Comparison of ENCODE assay signal across 22 cellular contexts in genomic region chr14:39140170-39140569, GRCh38. TPM values are rescaled to one million over a fixed set of nuclear protein-coding genes. Genes with fewer than 3 reads are reported as not detected.
A peak's percentile ranks its signal among the peaks of the same experiment; 100 is the strongest.
DNase-seq lines count a peak whose midpoint lies in the region; ATAC-seq, FAIRE-seq and TF ChIP-seq lines count a peak whose summit lies in the region.
"Had no signal": no experiment of that assay in that cellular context is flagged by ENCODE, and none has a peak within 500 bp of the region (broad histone marks: within the 10 kb centered on the region; RNA-seq: fewer than 3 reads in every experiment).

No MANE protein-coding gene starts in this region.

- ATAC-seq in activated CD8-positive, alpha-beta T cell treated with anti-CD3 and anti-CD28 coated beads for 36 hours: no peak
- ATAC-seq in activated CD8-positive, alpha-beta T cell treated with anti-CD3 and anti-CD28 coated beads, Interleukin-2, amount 10 ng/mL, durations not matched to agents 7 days and 5 days: no peak
- ATAC-seq in stimulated activated naive B cell treated with anti-CD40 and anti-IgM and Interleukin-4, amounts not matched to agents 10 μg/mL and 1 μg/mL and 100 μg/mL, for 72 hours (replicated peaks): no peak
- ATAC-seq in pancreas: no peak
- ATAC-seq: Panc1, Right ventricle myocardium inferior had no signal

- POLR2A ChIA-PET in activated CD8-positive, alpha-beta T cell treated with anti-CD3 and anti-CD28 coated beads for 36 hours (lab: Charles Lee): no interaction called here
- POLR2A ChIA-PET in activated CD8-positive, alpha-beta T cell treated with anti-CD3 and anti-CD28 coated beads, Interleukin-2, amount 10 ng/mL, durations not matched to agents 7 days and 5 days (lab: Charles Lee): no interaction called here
- POLR2A ChIA-PET in A673 (lab: Charles Lee; ENCODE audit: low non-redundant PET): no interaction called here

- no peaks in the 10 kb centered on the region for H3K4me1 Mint-ChIP-seq in activated CD8-positive, alpha-beta T cell treated with anti-CD3 and anti-CD28 coated beads for 36 hours (ENCODE audit: low read depth)
- H3K4me1 Mint-ChIP-seq in activated CD8-positive, alpha-beta T cell treated with anti-CD3 and anti-CD28 coated beads, Interleukin-2, amount 10 ng/mL, durations not matched to agents 7 days and 5 days (ENCODE audit: low read depth): no peaks in the 10 kb centered on the region
- H3K4me1 Mint-ChIP-seq in IgD-negative memory B cell: peaks cover 0 to 8% (median 8%) of the 10 kb centered on the region in 3 donors
- H3K4me1 Mint-ChIP-seq in stimulated activated naive B cell treated with anti-CD40 and anti-IgM and Interleukin-4, amounts not matched to agents 10 μg/mL and 1 μg/mL and 100 μg/mL, for 72 hours: peaks cover 10 to 16% of the 10 kb centered on the region in 2 donors

- no peaks in the 10 kb centered on the region for H3K27me3 Mint-ChIP-seq in activated CD8-positive, alpha-beta T cell treated with anti-CD3 and anti-CD28 coated beads for 36 hours
- H3K27me3 Mint-ChIP-seq in activated CD8-positive, alpha-beta T cell treated with anti-CD3 and anti-CD28 coated beads, Interleukin-2, amount 10 ng/mL, durations not matched to agents 7 days and 5 days (ENCODE audit: low read depth): no peaks in the 10 kb centered on the region
- H3K27me3 Mint-ChIP-seq in IgD-negative memory B cell: no peaks in the 10 kb centered on the region
- H3K27me3 Mint-ChIP-seq in stimulated activated naive B cell treated with anti-CD40 and anti-IgM and Interleukin-4, amounts not matched to agents 10 μg/mL and 1 μg/mL and 100 μg/mL, for 72 hours: no peaks in the 10 kb centered on the region

- H3K36me3 ChIP-seq in A673 (ENCODE audit: insufficient read depth, low read length, poor library complexity, severe bottlenecking): peaks cover 18% of the 10 kb centered on the region
- peaks cover 0 to 3% (median 0%) of the 10 kb centered on the region in 3 donors for H3K36me3 ChIP-seq in pancreas

- CTCF ChIA-PET in activated CD8-positive, alpha-beta T cell treated with anti-CD3 and anti-CD28 coated beads for 36 hours (lab: Charles Lee): no interaction called here
- CTCF ChIA-PET in activated CD8-positive, alpha-beta T cell treated with anti-CD3 and anti-CD28 coated beads, Interleukin-2, amount 10 ng/mL, durations not matched to agents 7 days and 5 days (lab: Charles Lee): no interaction called here
- CTCF ChIA-PET in A673 (lab: Charles Lee): no interaction called here

- intact Hi-C loops in activated CD8-positive, alpha-beta T cell treated with anti-CD3 and anti-CD28 coated beads for 36 hours (cut with micrococcal nuclease): no loop called here
- intact Hi-C loops in A673 (cut with micrococcal nuclease; ENCODE audit: unreplicated experiment): no loop called here
- intact Hi-C loops in pancreas (cut with DNase I): no loop called here

- peaks cover 9% of the 10 kb centered on the region for H3K9me3 Mint-ChIP-seq in activated CD8-positive, alpha-beta T cell treated with anti-CD3 and anti-CD28 coated beads for 36 hours
- H3K9me3 Mint-ChIP-seq in activated CD8-positive, alpha-beta T cell treated with anti-CD3 and anti-CD28 coated beads, Interleukin-2, amount 10 ng/mL, durations not matched to agents 7 days and 5 days (ENCODE audit: insufficient read depth): no peaks in the 10 kb centered on the region
- H3K9me3 Mint-ChIP-seq in IgD-negative memory B cell: peaks cover 0 to 6% (median 0%) of the 10 kb centered on the region in 3 donors
- peaks cover 6 to 8% of the 10 kb centered on the region in 2 donors for H3K9me3 Mint-ChIP-seq in stimulated activated naive B cell treated with anti-CD40 and anti-IgM and Interleukin-4, amounts not matched to agents 10 μg/mL and 1 μg/mL and 100 μg/mL, for 72 hours

- H3K4me1 ChIP-seq in A673 (ENCODE audit: insufficient read depth, low read length, poor library complexity, severe bottlenecking) (no peaks in the 10 kb centered on the region), pancreas (no peaks in the 10 kb centered on the region)

- BruUV-seq in A673 (replicated peaks; lab: Mats Ljungman, UMichigan): no TSS peak

- DNase-seq in activated CD8-positive, alpha-beta T cell treated with anti-CD3 and anti-CD28 coated beads for 36 hours: no peak
- no peak for DNase-seq in activated CD8-positive, alpha-beta T cell treated with anti-CD3 and anti-CD28 coated beads, Interleukin-2, amount 10 ng/mL, durations not matched to agents 7 days and 5 days
- DNase-seq in iPS DF 19.7 (ENCODE audit: low read depth, low spot score): peak; percentile 20
- DNase-seq in stimulated activated naive B cell treated with anti-CD40 and anti-IgM and Interleukin-4, amounts not matched to agents 10 μg/mL and 1 μg/mL and 100 μg/mL, for 72 hours: no peak
- no peak for DNase-seq in A673 (ENCODE audit: low spot score)
- no peak for DNase-seq in pancreas
- DNase-seq in superior temporal gyrus (ENCODE audit: extremely low spot score): no peak
- DNase-seq: GF-D8, HFFc6, MG63, NCI-H1105, NCI-H187, NCI-H446 treated with DMSO at 0.1 percent for 48 hours, NCI-H82 had no signal

- H3K27ac ChIP-seq in A673 (ENCODE audit: low read depth, low read length, poor library complexity, severe bottlenecking): no peak overlapping the region
- no peak overlapping the region for H3K27ac ChIP-seq in pancreas
- H3K27ac ChIP-seq: 22Rv1, C4-2B, HL-60, KMS-11, SK-N-MC had no signal

- H3K9me3 ChIP-seq in A673 (ENCODE audit: low read depth, low read length, poor library complexity, severe bottlenecking) (no peaks in the 10 kb centered on the region), pancreas (no peaks in the 10 kb centered on the region)
- H3K9me3 ChIP-seq: MG63 had no signal

- TF ChIP-seq CTCF in activated CD8-positive, alpha-beta T cell treated with anti-CD3 and anti-CD28 coated beads for 36 hours (IDR thresholded peaks at IDR 0.05): no peak
- TF ChIP-seq CTCF in A673 (conservative IDR thresholded peaks at IDR 0.05; ENCODE audit: low read depth, low read length) (no peak), pancreas (IDR thresholded peaks at IDR 0.05) (no peak)

- H3K4me3 ChIP-seq in A673 (ENCODE audit: low read depth, low read length, poor library complexity, severe bottlenecking) (no peak overlapping the region), pancreas (no peak overlapping the region)
- H3K4me3 ChIP-seq: MG63, SK-N-MC had no signal

- no peak for FAIRE-seq in pancreas (lab: Jason Lieb, UNC)

- no peak overlapping the region for H3K4me3 Mint-ChIP-seq in activated CD8-positive, alpha-beta T cell treated with anti-CD3 and anti-CD28 coated beads for 36 hours
- no peak overlapping the region for H3K4me3 Mint-ChIP-seq in activated CD8-positive, alpha-beta T cell treated with anti-CD3 and anti-CD28 coated beads, Interleukin-2, amount 10 ng/mL, durations not matched to agents 7 days and 5 days
- H3K4me3 Mint-ChIP-seq in IgD-negative memory B cell: no peak overlapping the region
- H3K4me3 Mint-ChIP-seq in stimulated activated naive B cell treated with anti-CD40 and anti-IgM and Interleukin-4, amounts not matched to agents 10 μg/mL and 1 μg/mL and 100 μg/mL, for 72 hours: no peak overlapping the region
- H3K4me3 Mint-ChIP-seq: HFFc6 had no signal

- H3K27ac Mint-ChIP-seq in activated CD8-positive, alpha-beta T cell treated with anti-CD3 and anti-CD28 coated beads for 36 hours: peak overlapping the region; percentile 28
- H3K27ac Mint-ChIP-seq in activated CD8-positive, alpha-beta T cell treated with anti-CD3 and anti-CD28 coated beads, Interleukin-2, amount 10 ng/mL, durations not matched to agents 7 days and 5 days: no peak overlapping the region
- H3K27ac Mint-ChIP-seq in IgD-negative memory B cell: peak overlapping the region in 2 of 3 donors; percentile 31 to 83
- peak overlapping the region; percentile 60 for H3K27ac Mint-ChIP-seq in stimulated activated naive B cell treated with anti-CD40 and anti-IgM and Interleukin-4, amounts not matched to agents 10 μg/mL and 1 μg/mL and 100 μg/mL, for 72 hours
- H3K27ac Mint-ChIP-seq: HFFc6 had no signal

- 95 to 97% methylated on average over 3 of the region's 3 CpGs for WGBS in pancreas, 2 donors

- H3K27me3 ChIP-seq in A673 (replicated peaks; ENCODE audit: insufficient read depth, low read depth, low read length, poor library complexity) (no peaks in the 10 kb centered on the region), pancreas (no peaks in the 10 kb centered on the region)
- H3K27me3 ChIP-seq: MG63 had no signal

- H3K36me3 Mint-ChIP-seq in activated CD8-positive, alpha-beta T cell treated with anti-CD3 and anti-CD28 coated beads for 36 hours (ENCODE audit: low read depth): peaks cover 34% of the 10 kb centered on the region
- H3K36me3 Mint-ChIP-seq in activated CD8-positive, alpha-beta T cell treated with anti-CD3 and anti-CD28 coated beads, Interleukin-2, amount 10 ng/mL, durations not matched to agents 7 days and 5 days (ENCODE audit: low read depth): peaks cover 50% of the 10 kb centered on the region
- H3K36me3 Mint-ChIP-seq in IgD-negative memory B cell: peaks cover 8% of the 10 kb centered on the region
- peaks cover 40 to 58% of the 10 kb centered on the region in 2 donors for H3K36me3 Mint-ChIP-seq in stimulated activated naive B cell treated with anti-CD40 and anti-IgM and Interleukin-4, amounts not matched to agents 10 μg/mL and 1 μg/mL and 100 μg/mL, for 72 hours

RNA-seq across cellular contexts. Expression of gene GEMIN2, which starts 26.0 kb away (rescaled TPM):
- 10 to 100 TPM; 21.6 to 25.3 TPM for total RNA-seq in activated CD8-positive, alpha-beta T cell treated with anti-CD3 and anti-CD28 coated beads for 36 hours
- 10 to 100 TPM; 25.4 to 26.7 TPM for total RNA-seq in activated CD8-positive, alpha-beta T cell treated with anti-CD3 and anti-CD28 coated beads, Interleukin-2, amount 10 ng/mL, durations not matched to agents 7 days and 5 days
- polyA plus RNA-seq in IgD-negative memory B cell (17.1 TPM), pancreas (1 to 10 TPM; 4.3 to 8.8 TPM)
- total RNA-seq in A673 (2021) (27.7 and 32.7 TPM in 2 replicates), pancreas (1 to 10 TPM; 3.1 to 5.6 (median 4.7) TPM)

RNA-seq across cellular contexts. Expression of gene TRAPPC6B, which starts 30.0 kb away (rescaled TPM):
- 10 to 100 TPM; 15.5 to 19.1 TPM for total RNA-seq in activated CD8-positive, alpha-beta T cell treated with anti-CD3 and anti-CD28 coated beads for 36 hours
- total RNA-seq in activated CD8-positive, alpha-beta T cell treated with anti-CD3 and anti-CD28 coated beads, Interleukin-2, amount 10 ng/mL, durations not matched to agents 7 days and 5 days: 10 to 100 TPM; 25.8 to 26.1 TPM
- polyA plus RNA-seq in IgD-negative memory B cell (13.6 TPM), pancreas (1 to 10 TPM; 5.1 to 8.2 TPM)
- total RNA-seq in A673 (2021) (25.8 and 27.0 TPM in 2 replicates), pancreas (10 to 100 TPM in 3 of 6 donors, 1 to 10 TPM in 3; 7.2 to 13.0 (median 10.2) TPM)

RNA-seq across cellular contexts. Expression of gene PNN, which starts 34.9 kb away (rescaled TPM):
- 100 to 1,000 TPM; 106 to 107 TPM for total RNA-seq in activated CD8-positive, alpha-beta T cell treated with anti-CD3 and anti-CD28 coated beads for 36 hours
- total RNA-seq in activated CD8-positive, alpha-beta T cell treated with anti-CD3 and anti-CD28 coated beads, Interleukin-2, amount 10 ng/mL, durations not matched to agents 7 days and 5 days: 100 to 1,000 TPM in 1 of 2 experiments, 10 to 100 TPM in 1; 94.1 to 103 TPM
- polyA plus RNA-seq in IgD-negative memory B cell (36.3 TPM), pancreas (10 to 100 TPM; 38.9 to 60.1 TPM)
- total RNA-seq in A673 (2021) (136 and 146 TPM in 2 replicates), pancreas (10 to 100 TPM; 19.0 to 31.7 (median 25.4) TPM)

RNA-seq across cellular contexts. Expression of gene SEC23A, which starts 37.1 kb away (rescaled TPM):
- 10 to 100 TPM; 45.4 to 45.6 TPM for total RNA-seq in activated CD8-positive, alpha-beta T cell treated with anti-CD3 and anti-CD28 coated beads for 36 hours
- total RNA-seq in activated CD8-positive, alpha-beta T cell treated with anti-CD3 and anti-CD28 coated beads, Interleukin-2, amount 10 ng/mL, durations not matched to agents 7 days and 5 days: 10 to 100 TPM; 48.2 to 50.2 TPM
- polyA plus RNA-seq in IgD-negative memory B cell: 23.0 TPM
- total RNA-seq in A673 (2021): 61.9 and 76.2 TPM in 2 replicates
- 10 to 100 TPM in 4 of 6 donors, 1 to 10 TPM in 2; 8.5 to 19.7 (median 11.7) TPM for total RNA-seq in pancreas
- polyA plus RNA-seq in pancreas: 1 to 10 TPM; 7.6 to 8.4 TPM
